In genomic region chr10:119248681-119249080, GRCh38 we compare ENCODE assay signal across 1 cellular context.
TF ChIP-seq lines count a peak whose summit lies in the region.

No MANE protein-coding gene starts in this region.

TF ChIP-seq in GM12878, 131 proteins besides CTCF, POLR2A, EP300 and RAD21 (continued from another document):
- TF ChIP-seq RELA (IDR thresholded peaks at IDR 0.05; ENCODE audit: borderline replicate concordance, partially characterized antibody) (no peak), FOXK2 (IDR thresholded peaks at IDR 0.05) (no peak), MYB (IDR thresholded peaks at IDR 0.05; ENCODE audit: borderline replicate concordance, low read depth, low read length) (no peak), RUNX3 (IDR thresholded peaks at IDR 0.05; ENCODE audit: low read length) (no peak), SUPT20H (IDR thresholded peaks at IDR 0.05; ENCODE audit: borderline replicate concordance, control insufficient read depth, low read depth, low read length) (no peak), ZNF217 (IDR thresholded peaks at IDR 0.05) (no peak), NR2C2 (IDR thresholded peaks at IDR 0.05; ENCODE audit: borderline replicate concordance, control insufficient read depth, insufficient read length, low read depth) (no peak), ZBTB11 (CRISPR knock-in tag; IDR thresholded peaks at IDR 0.05) (no peak), NFYA (IDR thresholded peaks at IDR 0.05; ENCODE audit: borderline replicate concordance, low read depth, low read length) (no peak), BCL3 (IDR thresholded peaks at IDR 0.05; ENCODE audit: borderline replicate concordance, insufficient read depth, low read depth, low read length, poor library complexity, severe bottlenecking) (no peak)
